Comparison of ENCODE assay signal across 31 cellular contexts in genomic region chr1:221765527-221765926, GRCh38. TPM values are rescaled to one million over a fixed set of nuclear protein-coding genes. Genes with fewer than 3 reads are reported as not detected.
DNase-seq lines count a peak whose midpoint lies in the region; ATAC-seq, FAIRE-seq and TF ChIP-seq lines count a peak whose summit lies in the region.
"Had no signal": no experiment of that assay in that cellular context is flagged by ENCODE, and none has a peak within 500 bp of the region (broad histone marks: within the 10 kb centered on the region; RNA-seq: fewer than 3 reads in every experiment).

No MANE protein-coding gene starts in this region.

- H4K20me1 ChIP-seq in GM23248 (ENCODE audit: insufficient read depth) = no peaks in the 10 kb centered on the region
- no peaks in the 10 kb centered on the region for H4K20me1 ChIP-seq in K562 (replicated peaks; ENCODE audit: control insufficient read depth, insufficient read depth, low read length)

- H3K27me3 Mint-ChIP-seq in effector memory CD8-positive, alpha-beta T cell = no peaks in the 10 kb centered on the region
- H3K27me3 Mint-ChIP-seq: activated CD4-positive, alpha-beta T cell treated with anti-CD3 and anti-CD28 coated beads for 36 hours; activated T-cell treated with anti-CD3 and anti-CD28 coated beads, Interleukin-2, amount 50 U/mL, for 24 hours had no signal

- DNase-seq in GM23248 = peak; percentile 33
- peak; percentile 10 for DNase-seq in MV-4-11 (lab: John Stamatoyannopoulos, UW)
- no peak for DNase-seq in K562 (ENCODE audit: extremely low read depth in 1 of 4, low spot score in 3 of 4)
- DNase-seq in activated CD4-positive, alpha-beta T cell treated with anti-CD3 and anti-CD28 coated beads for 48 hours = no peak
- no peak for DNase-seq in HuH-7.5 (ENCODE audit: low spot score)
- DNase-seq in effector memory CD8-positive, alpha-beta T cell = no peak
- DNase-seq in esophagus squamous epithelium (lab: John Stamatoyannopoulos, UW) = no peak
- DNase-seq: activated CD4-positive, alpha-beta T cell treated with anti-CD3 and anti-CD28 coated beads for 36 hours; activated naive CD4-positive, alpha-beta T cell treated with Interleukin-2 at 50 U/mL for 16 hours; activated T-cell treated with anti-CD3 and anti-CD28 coated beads, Interleukin-2, amount 50 U/mL, for 24 hours; amniotic stem cell; brain microvascular endothelial cell; Caco-2; colonic mucosa; effector CD8-positive, alpha-beta T cell; H9; left lung; NCI-H1105; NCI-H187 treated with DMSO at 0.1 percent for 48 hours; Right ventricle myocardium superior; sigmoid colon; stimulated activated CD4-positive, alpha-beta T cell treated with anti-CD3 and anti-CD28 coated beads, Interleukin-15, amount 100 ng/mL, for 24 hours; stimulated activated naive CD4-positive, alpha-beta T cell had no signal

- peaks cover 9% of the 10 kb centered on the region for H3K4me1 ChIP-seq in GM23248 (ENCODE audit: insufficient read depth)
- peaks cover 2 to 22% of the 10 kb centered on the region in 2 experiments; a peak in 4 of 5 replicates for H3K4me1 ChIP-seq in K562 (replicated peaks in 1 of 2; ENCODE audit: control insufficient read depth in 2 of 2, insufficient read depth in 2 of 2, low read length in 2 of 2)
- no peaks in the 10 kb centered on the region for H3K4me1 ChIP-seq in esophagus squamous epithelium
- H3K4me1 ChIP-seq: Caco-2, colonic mucosa, esophagus muscularis mucosa, prostate gland, sigmoid colon, suprapubic skin had no signal

- intact Hi-C loops in K562 (cut with micrococcal nuclease) (no loop called here), esophagus squamous epithelium (cut with DNase I) (no loop called here)

- CTCF ChIA-PET in K562 (lab: Yijun Ruan, JAX; ENCODE audit: low intra/inter-chr PET ratio) = no interaction called here

- H3K4me3 Mint-ChIP-seq in effector memory CD8-positive, alpha-beta T cell = no peak overlapping the region
- H3K4me3 Mint-ChIP-seq: activated CD4-positive, alpha-beta T cell treated with anti-CD3 and anti-CD28 coated beads for 36 hours; activated T-cell treated with anti-CD3 and anti-CD28 coated beads, Interleukin-2, amount 50 U/mL, for 24 hours; H9; T-helper 2 cell treated with Interferon-gamma antibody and Interleukin-4, amounts not matched to agents 5 μg/mL and 100 μg/mL, for 36 hours had no signal

- no peaks in the 10 kb centered on the region for H3F3A ChIP-seq in GM23248 (ENCODE audit: insufficient read depth)

- H3K4me2 ChIP-seq in GM23248 (ENCODE audit: unreplicated experiment) (no peak overlapping the region), K562 (ENCODE audit: insufficient read depth, low read length) (no peak overlapping the region)

- H3K9me2 ChIP-seq in GM23248 (ENCODE audit: insufficient read depth) = no peaks in the 10 kb centered on the region

- TF ChIP-seq CTCF in K562 (IDR thresholded peaks at IDR 0.05 in 2 of 3, conservative IDR thresholded peaks at IDR 0.05 in 1 of 3; ENCODE audit: insufficient read depth in 2 of 3, low read depth in 1 of 3, low read length in 3 of 3) = no peak
- no peak for TF ChIP-seq CTCF in esophagus squamous epithelium (IDR thresholded peaks at IDR 0.05)

- BruUV-seq in K562 (replicated peaks; lab: Mats Ljungman, UMichigan) = no TSS peak

- POLR2A ChIA-PET in K562 (lab: Yijun Ruan, JAX) = no interaction called here

- TF ChIP-seq EP300 in K562 (IDR thresholded peaks at IDR 0.05; ENCODE audit: low read length) = no peak

- no peaks in the 10 kb centered on the region for H3K9me3 ChIP-seq in GM23248 (ENCODE audit: low read depth)
- no peaks in the 10 kb centered on the region for H3K9me3 ChIP-seq in K562 (replicated peaks; ENCODE audit: control insufficient read depth, insufficient read depth, low read depth, low read length)
- no peaks in the 10 kb centered on the region for H3K9me3 ChIP-seq in esophagus squamous epithelium
- H3K9me3 ChIP-seq: Caco-2, colonic mucosa, esophagus muscularis mucosa, left lung, neutrophil, prostate gland, sigmoid colon, suprapubic skin had no signal

- H3K79me2 ChIP-seq in GM23248 (ENCODE audit: insufficient read depth) (no peaks in the 10 kb centered on the region), K562 (ENCODE audit: control insufficient read depth, insufficient read depth, low read length) (no peaks in the 10 kb centered on the region)

- H3K9ac ChIP-seq in GM23248 (no peak overlapping the region), K562 (ENCODE audit: insufficient read depth in 1 of 2, low read depth in 2 of 2, low read length in 2 of 2) (no peak overlapping the region)

- 38 to 44% methylated on average over 2 of the region's 2 CpGs for WGBS in GM23248 (ENCODE audit: low coverage in 1 of 2, low lambda C conversion rate in 2 of 2, missing lambda C conversion rate in 2 of 2), 2 experiments
- 3% methylated on average over 2 of the region's 2 CpGs for WGBS in K562 (ENCODE audit: insufficient coverage, low coverage, missing lambda C conversion rate)
- WGBS in esophagus squamous epithelium, 2 donors = 9 to 13% methylated on average over 2 of the region's 2 CpGs

- H3K4me3 ChIP-seq in GM23248 (no peak overlapping the region), K562 (no peak overlapping the region), esophagus squamous epithelium (no peak overlapping the region)
- H3K4me3 ChIP-seq: colonic mucosa, esophagus muscularis mucosa, left lung, prostate gland, sigmoid colon, suprapubic skin had no signal

- TF ChIP-seq POLR2A in K562 (conservative IDR thresholded peaks at IDR 0.05) = no peak
- TF ChIP-seq POLR2A in esophagus squamous epithelium (IDR thresholded peaks at IDR 0.05) = no peak

- H3K36me3 ChIP-seq in GM23248 (ENCODE audit: low read depth) = no peaks in the 10 kb centered on the region
- no peaks in the 10 kb centered on the region for H3K36me3 ChIP-seq in K562 (ENCODE audit: control insufficient read depth, insufficient read depth, low read length)
- H3K36me3 ChIP-seq in esophagus squamous epithelium = no peaks in the 10 kb centered on the region
- H3K36me3 ChIP-seq: brain microvascular endothelial cell, colonic mucosa, esophagus muscularis mucosa, left lung, neutrophil, prostate gland, sigmoid colon, suprapubic skin had no signal

- FAIRE-seq in K562 (lab: Jason Lieb, UNC) = no peak
- FAIRE-seq in islet of Langerhans (lab: Jason Lieb, UNC) = peak; percentile 21
- FAIRE-seq: HTR-8/SVneo had no signal

- H3K4me1 Mint-ChIP-seq in effector memory CD8-positive, alpha-beta T cell (ENCODE audit: low read depth in 2 of 2) = no peaks in the 10 kb centered on the region
- H3K4me1 Mint-ChIP-seq: H9 had no signal

- H2AFZ ChIP-seq in GM23248 (no peak overlapping the region), K562 (ENCODE audit: low read depth, low read length) (no peak overlapping the region)

- no peak overlapping the region for H3K27ac ChIP-seq in GM23248
- H3K27ac ChIP-seq in K562 (ENCODE audit: extremely low read depth, low read depth, low read length) = no peak overlapping the region
- H3K27ac ChIP-seq in esophagus squamous epithelium = no peak overlapping the region
- H3K27ac ChIP-seq: brain microvascular endothelial cell, C4-2B, colonic mucosa, esophagus muscularis mucosa, left lung, neutrophil, prostate gland, sigmoid colon, suprapubic skin had no signal

- TF ChIP-seq RAD21 in K562 (CRISPR knock-in tag; conservative IDR thresholded peaks at IDR 0.05 in 1 of 2, IDR thresholded peaks at IDR 0.05 in 1 of 2) = no peak

- no peaks in the 10 kb centered on the region for H3K36me3 Mint-ChIP-seq in effector memory CD8-positive, alpha-beta T cell (ENCODE audit: insufficient read depth)

- in situ Hi-C loops in GM23248 (cut with MboI) = no loop called here
- in situ Hi-C loops in K562 (cut with MboI) = no loop called here

- no peak overlapping the region for H3K27ac Mint-ChIP-seq in effector memory CD8-positive, alpha-beta T cell
- H3K27ac Mint-ChIP-seq: activated CD4-positive, alpha-beta T cell treated with anti-CD3 and anti-CD28 coated beads for 36 hours; activated T-cell treated with anti-CD3 and anti-CD28 coated beads, Interleukin-2, amount 50 U/mL, for 24 hours; H9 had no signal

- no peaks in the 10 kb centered on the region for H3K9me3 Mint-ChIP-seq in effector memory CD8-positive, alpha-beta T cell
- H3K9me3 Mint-ChIP-seq: activated T-cell treated with anti-CD3 and anti-CD28 coated beads, Interleukin-2, amount 50 U/mL, for 24 hours; H9; T-helper 2 cell treated with Interferon-gamma antibody and Interleukin-4, amounts not matched to agents 5 μg/mL and 100 μg/mL, for 36 hours had no signal

- ATAC-seq in K562 = no peak
- no peak for ATAC-seq in effector memory CD8-positive, alpha-beta T cell (replicated peaks)
- ATAC-seq: activated CD4-positive, alpha-beta T cell treated with anti-CD3 and anti-CD28 coated beads for 36 hours; left lung had no signal

- no peaks in the 10 kb centered on the region for H3K9me1 ChIP-seq in K562 (ENCODE audit: control insufficient read depth, insufficient read depth, low read length)

- no peaks in the 10 kb centered on the region for H3K27me3 ChIP-seq in GM23248 (replicated peaks; ENCODE audit: insufficient read depth)
- H3K27me3 ChIP-seq in K562 (ENCODE audit: control insufficient read depth in 2 of 2, insufficient read depth in 2 of 2, low read length in 2 of 2) = no peaks in the 10 kb centered on the region
- H3K27me3 ChIP-seq in esophagus squamous epithelium = no peaks in the 10 kb centered on the region
- H3K27me3 ChIP-seq: brain microvascular endothelial cell, colonic mucosa, esophagus muscularis mucosa, left lung, neutrophil, sigmoid colon, suprapubic skin had no signal

TF ChIP-seq in K562, 482 proteins besides CTCF, POLR2A, EP300 and RAD21 (continues in another document):
- TF ChIP-seq BCOR (IDR thresholded peaks at IDR 0.05) = no peak
- TF ChIP-seq ZBED1 (IDR thresholded peaks at IDR 0.05) = no peak

RNA-seq across cellular contexts. Expression of gene DUSP10, which starts 23.6 kb away (rescaled TPM):
- 10.5 and 19.3 TPM in 2 replicates for total RNA-seq in GM23248 (2014; rRNA removed; shearing (Covaris generic))
- polyA plus RNA-seq in GM23248 (2016; fragmentation: Nextera tagmentation; extraction: Ambion mirVana) = 16.2 and 16.4 TPM in 2 replicates
- total RNA-seq in K562 (2011; cell fraction: chromatin; rRNA removed; ENCODE audit: low replicate concordance) = 5.0 and 6.0 TPM in 2 replicates
- total RNA-seq in K562 (2011; cell fraction: nucleolus; rRNA removed) = 3.9 and 4.0 TPM in 2 replicates
- total RNA-seq in K562 (2011; cell fraction: nucleoplasm; rRNA removed) = 3.6 and 4.4 TPM in 2 replicates
- total RNA-seq in K562 (2014; rRNA removed) = 6.6 and 7.3 TPM in 2 replicates
- total RNA-seq in K562 (2014; rRNA removed; fragmentation: Illumina TruSeq; extraction: Trizol) = 6.3 and 7.6 TPM in 2 replicates
- 7.0 and 7.8 TPM in 2 replicates for total RNA-seq in K562 (2015; rRNA removed; fragmentation: Illumina TruSeq; extraction: Trizol)
- total RNA-seq in K562 (2021) = 5.9 and 6.1 TPM in 2 replicates
- polyA plus RNA-seq in K562 (2011; rRNA removed) = 1.7 and 3.1 TPM in 2 replicates
- polyA plus RNA-seq in K562 (2011; cell fraction: cytosol; rRNA removed) = 3.6 and 4.4 TPM in 2 replicates
- polyA plus RNA-seq in K562 (2011; cell fraction: nucleus; rRNA removed) = 3.0 and 4.0 TPM in 2 replicates
- 5.8 and 10.6 TPM in 2 replicates for polyA plus RNA-seq in K562 (2012)
- polyA plus RNA-seq in K562 (2014; fragmentation: Illumina TruSeq; extraction: Trizol) = 6.2 and 8.3 TPM in 2 replicates
- 1 to 10 TPM; 3.8 to 5.5 TPM for polyA plus RNA-seq in K562 (2014; fragmentation: Nextera tagmentation; extraction: Ambion mirVana)
- 5.4 and 6.6 TPM in 2 replicates for polyA plus RNA-seq in K562 (2014; rRNA removed)
- polyA minus RNA-seq in K562 (2011; rRNA and poly(A)+ RNA removed) = 4.8 and 6.1 TPM in 2 replicates
- polyA minus RNA-seq in K562 (2011; cell fraction: cytosol; rRNA and poly(A)+ RNA removed) = 1.0 and 1.4 TPM in 2 replicates
- polyA minus RNA-seq in K562 (2011; cell fraction: nucleus; rRNA and poly(A)+ RNA removed) = 4.8 and 8.7 TPM in 2 replicates
- total RNA-seq in esophagus squamous epithelium = 1 to 10 TPM; 1.4 to 7.4 (median 4.9) TPM

Comparison
In these comparisons a context has a peak if more than half of its experiments do, and no peak if none do; other contexts are left out.
1. DNase-seq: peak in GM23248 (single experiment) and MV-4-11 (single experiment); none in K562 (0 of 4), activated CD4-positive, alpha-beta T cell treated with anti-CD3 and anti-CD28 coated beads for 48 hours (single experiment), HuH-7.5 (single experiment), effector memory CD8-positive, alpha-beta T cell (0 of 3) and esophagus squamous epithelium (single experiment).